Comparison of ENCODE assay signal across 32 cellular contexts in genomic region chrX:93419642-93420041, GRCh38.
"Had no signal": no experiment of that assay in that cellular context is flagged by ENCODE, and none has a peak within 500 bp of the region (broad histone marks: within the 10 kb centered on the region; RNA-seq: fewer than 3 reads in every experiment).

No MANE protein-coding gene starts in this region.

- H3K36me3 ChIP-seq: cardiac muscle cell, SJCRH30, WERI-Rb-1 had no signal

- H3K4me3 Mint-ChIP-seq: activated CD8-positive, alpha-beta T cell treated with anti-CD3 and anti-CD28 coated beads for 36 hours; activated naive CD8-positive, alpha-beta T cell treated with anti-CD3 and anti-CD28 coated beads for 36 hours; activated T-cell treated with anti-CD3 and anti-CD28 coated beads, Interleukin-2, amount 50 U/mL, for 72 hours; activated T-helper 17 cell treated with anti-CD3 and anti-CD28 coated beads, Interleukin-2, amount 50 U/mL, for 72 hours; central memory CD8-positive, alpha-beta T cell had no signal

- H3K4me3 ChIP-seq: cardiac muscle cell, SJCRH30 had no signal

- H3K9me3 Mint-ChIP-seq: activated CD8-positive, alpha-beta T cell treated with anti-CD3 and anti-CD28 coated beads for 36 hours; activated naive CD8-positive, alpha-beta T cell treated with anti-CD3 and anti-CD28 coated beads for 36 hours had no signal

- H3K27me3 Mint-ChIP-seq: activated CD8-positive, alpha-beta T cell treated with anti-CD3 and anti-CD28 coated beads for 36 hours; activated naive CD8-positive, alpha-beta T cell treated with anti-CD3 and anti-CD28 coated beads for 36 hours; activated T-helper 17 cell treated with anti-CD3 and anti-CD28 coated beads, Interleukin-2, amount 50 U/mL, for 72 hours; central memory CD8-positive, alpha-beta T cell had no signal

- H3K36me3 Mint-ChIP-seq: activated naive CD8-positive, alpha-beta T cell treated with anti-CD3 and anti-CD28 coated beads for 36 hours had no signal

- ATAC-seq: activated CD8-positive, alpha-beta T cell treated with anti-CD3 and anti-CD28 coated beads for 36 hours; activated T-cell treated with anti-CD3 and anti-CD28 coated beads, Interleukin-2, amount 50 U/mL, for 72 hours; activated T-helper 17 cell treated with anti-CD3 and anti-CD28 coated beads, Interleukin-2, amount 50 U/mL, for 72 hours; Panc1 had no signal

- H3K27me3 ChIP-seq: cardiac muscle cell, SJCRH30 had no signal

- H3K4me1 Mint-ChIP-seq: activated naive CD8-positive, alpha-beta T cell treated with anti-CD3 and anti-CD28 coated beads for 36 hours; activated T-helper 17 cell treated with anti-CD3 and anti-CD28 coated beads, Interleukin-2, amount 50 U/mL, for 72 hours; central memory CD8-positive, alpha-beta T cell had no signal

- H3K4me1 ChIP-seq: SJCRH30 had no signal

- H3K9me3 ChIP-seq: SJCRH30 had no signal

- H3K27ac ChIP-seq: cardiac muscle cell, SJCRH30, SK-N-MC, WERI-Rb-1 had no signal

- DNase-seq: activated CD4-positive, alpha-beta T cell treated with anti-CD3 and anti-CD28 coated beads for 1 hour; activated CD4-positive, alpha-beta T cell treated with anti-CD3 and anti-CD28 coated beads for 48 hours; activated CD4-positive, alpha-beta T cell treated with anti-CD3 and anti-CD28 coated beads, Interleukin-2, amount 50 U/mL, for 4 hours; activated CD4-positive, CD25-positive, alpha-beta regulatory T cell; activated CD8-positive, alpha-beta T cell treated with anti-CD3 and anti-CD28 coated beads for 36 hours; activated effector memory CD4-positive, alpha-beta T cell treated with anti-CD3 and anti-CD28 coated beads, Interleukin-2, amount 50 U/mL, for 16 hours; activated naive CD4-positive, alpha-beta T cell; activated naive CD4-positive, alpha-beta T cell treated with anti-CD3 and anti-CD28 coated beads, Interleukin-2, amount 50 U/mL, for 16 hours; activated naive CD8-positive, alpha-beta T cell treated with anti-CD3 and anti-CD28 coated beads for 36 hours; activated T-cell treated with anti-CD3 and anti-CD28 coated beads, Interleukin-2, amount 50 U/mL, for 1 hour; activated T-cell treated with anti-CD3 and anti-CD28 coated beads, Interleukin-2, amount 50 U/mL, for 72 hours; amniotic stem cell; aorta; Karpas-422; NCI-H1105 treated with DMSO at 0.1 percent for 48 hours; NCI-H1436; NCI-H1694; NCI-H1930; NCI-H2081 treated with DMSO at 0.1 percent for 48 hours; NCI-H2171 treated with DMSO at 0.1 percent for 48 hours; NCI-H2227 treated with DMSO at 0.1 percent for 48 hours; NCI-H446; NCI-H526 treated with DMSO at 0.1 percent for 48 hours; SHP77; SJCRH30; T1000; WERI-Rb-1 had no signal

- H3K27ac Mint-ChIP-seq: activated CD8-positive, alpha-beta T cell treated with anti-CD3 and anti-CD28 coated beads for 36 hours; activated naive CD8-positive, alpha-beta T cell treated with anti-CD3 and anti-CD28 coated beads for 36 hours; activated T-cell treated with anti-CD3 and anti-CD28 coated beads, Interleukin-2, amount 50 U/mL, for 72 hours; activated T-helper 17 cell treated with anti-CD3 and anti-CD28 coated beads, Interleukin-2, amount 50 U/mL, for 72 hours had no signal
